Comparison of ENCODE assay signal across 1 cellular context in the genomic region with DNA sequence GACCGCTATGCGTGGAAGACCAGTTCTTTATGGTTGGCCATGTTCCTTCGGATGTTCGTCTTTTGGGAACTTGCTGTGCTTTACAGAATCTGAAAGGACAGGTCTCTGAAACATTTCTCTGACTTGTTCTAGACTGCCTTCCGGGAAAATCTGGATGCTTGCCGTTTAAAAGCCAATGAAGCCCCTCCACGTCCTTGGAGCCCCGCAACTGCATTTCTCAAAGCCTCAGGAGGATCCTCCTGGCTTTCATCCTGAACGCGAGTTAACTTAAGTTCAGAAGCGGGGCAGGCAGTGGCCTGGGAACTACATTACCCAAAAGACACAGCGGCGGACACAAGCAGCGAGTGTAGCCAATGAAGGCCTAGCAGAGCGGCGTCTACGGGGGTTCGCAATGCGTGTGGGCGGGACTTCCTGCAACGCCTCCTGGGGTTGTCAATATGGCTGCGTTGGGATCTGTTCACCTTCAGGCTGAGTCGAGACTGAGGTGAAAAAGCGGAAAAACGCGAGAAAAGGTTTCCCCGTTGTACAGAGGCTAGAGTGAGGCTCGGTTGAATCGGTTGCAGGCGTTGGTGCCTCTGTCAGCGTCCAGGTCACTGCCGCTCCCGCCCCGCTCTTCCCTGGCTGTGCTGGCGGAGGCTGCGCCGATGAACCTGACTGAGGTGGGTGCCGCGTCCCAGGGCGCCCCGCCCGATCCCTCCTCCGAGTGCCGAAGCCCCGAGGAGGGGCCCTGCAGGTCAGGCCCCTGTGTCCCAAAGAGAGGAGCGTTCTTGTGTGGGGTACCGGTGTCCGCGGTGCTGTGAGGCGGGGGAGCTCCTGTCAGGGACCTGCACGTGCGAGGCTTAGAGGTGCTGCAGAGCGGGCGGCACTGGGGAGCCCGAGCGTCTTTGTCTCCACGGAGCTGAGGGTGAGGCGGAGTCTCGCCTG.
A peak's percentile ranks its signal among the peaks of the same experiment; 100 is the strongest.
TF ChIP-seq lines count a peak whose summit lies in the region.

A gene (plus strand): TSS at position 414 of the 924 bp plus-strand sequence. CDS start 2,455 bp downstream, outside the sequence.

TF ChIP-seq in HepG2, 621 proteins besides CTCF, POLR2A, EP300 and RAD21 (continued from another document and continues in another):
- TF ChIP-seq IRF2 (CRISPR knock-in tag; IDR thresholded peaks at IDR 0.05) (peak; percentile 93), MYNN (CRISPR knock-in tag; IDR thresholded peaks at IDR 0.05; ENCODE audit: low read depth) (no peak), ZNF234 (CRISPR knock-in tag; conservative IDR thresholded peaks at IDR 0.05) (no peak), NFKB2 (CRISPR knock-in tag; IDR thresholded peaks at IDR 0.05; ENCODE audit: borderline replicate concordance) (0 out of 2 replicates have a peak, but pooled peaks have one; percentile 36), MAF1 (CRISPR knock-in tag; IDR thresholded peaks at IDR 0.05; ENCODE audit: borderline replicate concordance) (0 out of 2 replicates have a peak, but pooled peaks have one; percentile 35), KLF16 (CRISPR knock-in tag; IDR thresholded peaks at IDR 0.05) (peak in 1 of 2 experiments; percentile 69; a peak in 1 of 4 replicates), ZFP36L1 (CRISPR knock-in tag; IDR thresholded peaks at IDR 0.05) (no peak), ZNF230 (CRISPR knock-in tag; IDR thresholded peaks at IDR 0.05) (no peak), AGO2 (optimal IDR thresholded peaks at IDR 0.05; ENCODE audit: low read depth, low read length) (peak; percentile 76), YY1 (IDR thresholded peaks at IDR 0.05; ENCODE audit: insufficient read depth, insufficient replicate concordance, low read depth, low read length) (peak; percentile 94), KLF11 (CRISPR knock-in tag; IDR thresholded peaks at IDR 0.05) (no peak), HNRNPLL (IDR thresholded peaks at IDR 0.05; ENCODE audit: low read depth, low read length, poor library complexity, severe bottlenecking) (peak; percentile 67), RXRA (CRISPR knock-in tag; IDR thresholded peaks at IDR 0.05) (peak; percentile 45; the same call in 1 of the 2 replicates), FOXP1 (IDR thresholded peaks at IDR 0.05) (no peak), FOXP1 (CRISPR knock-in tag; IDR thresholded peaks at IDR 0.05) (no peak), ZNF75D (CRISPR knock-in tag; IDR thresholded peaks at IDR 0.05; ENCODE audit: borderline replicate concordance) (no peak), NR2C2 (CRISPR knock-in tag; IDR thresholded peaks at IDR 0.05; ENCODE audit: borderline replicate concordance) (peak; percentile 92), MIER3 (CRISPR knock-in tag; IDR thresholded peaks at IDR 0.05; ENCODE audit: borderline replicate concordance) (peak; percentile 87), FOXO1 (CRISPR knock-in tag; IDR thresholded peaks at IDR 0.05) (peak; percentile 31), BORCS8-MEF2B (CRISPR knock-in tag; IDR thresholded peaks at IDR 0.05) (no peak), ISL2 (CRISPR knock-in tag; IDR thresholded peaks at IDR 0.05) (0 out of 2 replicates have a peak, but pooled peaks have one; percentile 40), KDM5B (CRISPR knock-in tag; IDR thresholded peaks at IDR 0.05; ENCODE audit: borderline replicate concordance) (peak; percentile 64), SPEN (CRISPR knock-in tag; IDR thresholded peaks at IDR 0.05; ENCODE audit: low read depth) (peak; percentile 82), ZNF768 (CRISPR knock-in tag; IDR thresholded peaks at IDR 0.05) (peak; percentile 60; the same call in 1 of the 2 replicates), HCFC1 (IDR thresholded peaks at IDR 0.05; ENCODE audit: low read depth, low read length) (peak; percentile 94), CHD2 (IDR thresholded peaks at IDR 0.05; ENCODE audit: low read depth, low read length) (no peak), ZFP82 (CRISPR knock-in tag; IDR thresholded peaks at IDR 0.05; ENCODE audit: borderline replicate concordance) (no peak), NONO (IDR thresholded peaks at IDR 0.05) (no peak), NONO (CRISPR knock-in tag; conservative IDR thresholded peaks at IDR 0.05) (0 out of 2 replicates have a peak, but pooled peaks have one; percentile 47), AGO1 (IDR thresholded peaks at IDR 0.05; ENCODE audit: low read depth, low read length, poor library complexity, severe bottlenecking) (no peak), PITX1 (CRISPR knock-in tag; IDR thresholded peaks at IDR 0.05) (0 out of 2 replicates have a peak, but pooled peaks have one; percentile 20), PHF20 (CRISPR knock-in tag; IDR thresholded peaks at IDR 0.05) (peak; percentile 90), SP5 (CRISPR knock-in tag; IDR thresholded peaks at IDR 0.05; ENCODE audit: borderline replicate concordance, low read depth) (0 out of 2 replicates have a peak, but pooled peaks have one; percentile 23), KLF9 (CRISPR knock-in tag; IDR thresholded peaks at IDR 0.05; ENCODE audit: low read depth) (no peak), ZMAT3 (CRISPR knock-in tag; conservative IDR thresholded peaks at IDR 0.05) (no peak), CBX1 (IDR thresholded peaks at IDR 0.05; ENCODE audit: low read depth) (no peak), MXI1 (IDR thresholded peaks at IDR 0.05; ENCODE audit: borderline replicate concordance, low read depth, low read length) (peak; percentile 80; the same call in 1 of the 3 replicates), HOXA5 (CRISPR knock-in tag; IDR thresholded peaks at IDR 0.05) (no peak), KAT2B (IDR thresholded peaks at IDR 0.05; ENCODE audit: borderline replicate concordance, low read depth, low read length) (no peak), ZNF232 (CRISPR knock-in tag; IDR thresholded peaks at IDR 0.05; ENCODE audit: borderline replicate concordance) (no peak)
- TF ChIP-seq, protein P1, sequence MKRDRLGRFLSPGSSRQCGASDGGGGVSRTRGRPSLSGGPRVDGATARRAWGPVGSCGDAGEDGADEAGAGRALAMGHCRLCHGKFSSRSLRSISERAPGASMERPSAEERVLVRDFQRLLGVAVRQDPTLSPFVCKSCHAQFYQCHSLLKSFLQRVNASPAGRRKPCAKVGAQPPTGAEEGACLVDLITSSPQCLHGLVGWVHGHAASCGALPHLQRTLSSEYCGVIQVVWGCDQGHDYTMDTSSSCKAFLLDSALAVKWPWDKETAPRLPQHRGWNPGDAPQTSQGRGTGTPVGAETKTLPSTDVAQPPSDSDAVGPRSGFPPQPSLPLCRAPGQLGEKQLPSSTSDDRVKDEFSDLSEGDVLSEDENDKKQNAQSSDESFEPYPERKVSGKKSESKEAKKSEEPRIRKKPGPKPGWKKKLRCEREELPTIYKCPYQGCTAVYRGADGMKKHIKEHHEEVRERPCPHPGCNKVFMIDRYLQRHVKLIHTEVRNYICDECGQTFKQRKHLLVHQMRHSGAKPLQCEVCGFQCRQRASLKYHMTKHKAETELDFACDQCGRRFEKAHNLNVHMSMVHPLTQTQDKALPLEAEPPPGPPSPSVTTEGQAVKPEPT (CRISPR knock-in tag; IDR thresholded peaks at IDR 0.05; ENCODE audit: low read depth) = 0 out of 2 replicates have a peak, but pooled peaks have one; percentile 63
- TF ChIP-seq, protein P2, sequence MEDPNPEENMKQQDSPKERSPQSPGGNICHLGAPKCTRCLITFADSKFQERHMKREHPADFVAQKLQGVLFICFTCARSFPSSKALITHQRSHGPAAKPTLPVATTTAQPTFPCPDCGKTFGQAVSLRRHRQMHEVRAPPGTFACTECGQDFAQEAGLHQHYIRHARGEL (CRISPR knock-in tag; IDR thresholded peaks at IDR 0.05) = 0 out of 2 replicates have a peak, but pooled peaks have one; percentile 17
- TF ChIP-seq, protein P3, sequence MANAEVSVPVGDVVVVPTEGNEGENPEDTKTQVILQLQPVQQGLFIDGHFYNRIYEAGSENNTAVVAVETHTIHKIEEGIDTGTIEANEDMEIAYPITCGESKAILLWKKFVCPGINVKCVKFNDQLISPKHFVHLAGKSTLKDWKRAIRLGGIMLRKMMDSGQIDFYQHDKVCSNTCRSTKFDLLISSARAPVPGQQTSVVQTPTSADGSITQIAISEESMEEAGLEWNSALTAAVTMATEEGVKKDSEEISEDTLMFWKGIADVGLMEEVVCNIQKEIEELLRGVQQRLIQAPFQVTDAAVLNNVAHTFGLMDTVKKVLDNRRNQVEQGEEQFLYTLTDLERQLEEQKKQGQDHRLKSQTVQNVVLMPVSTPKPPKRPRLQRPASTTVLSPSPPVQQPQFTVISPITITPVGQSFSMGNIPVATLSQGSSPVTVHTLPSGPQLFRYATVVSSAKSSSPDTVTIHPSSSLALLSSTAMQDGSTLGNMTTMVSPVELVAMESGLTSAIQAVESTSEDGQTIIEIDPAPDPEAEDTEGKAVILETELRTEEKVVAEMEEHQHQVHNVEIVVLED (CRISPR knock-in tag; IDR thresholded peaks at IDR 0.05; ENCODE audit: borderline replicate concordance) = peak; percentile 100
- TF ChIP-seq, protein P4, sequence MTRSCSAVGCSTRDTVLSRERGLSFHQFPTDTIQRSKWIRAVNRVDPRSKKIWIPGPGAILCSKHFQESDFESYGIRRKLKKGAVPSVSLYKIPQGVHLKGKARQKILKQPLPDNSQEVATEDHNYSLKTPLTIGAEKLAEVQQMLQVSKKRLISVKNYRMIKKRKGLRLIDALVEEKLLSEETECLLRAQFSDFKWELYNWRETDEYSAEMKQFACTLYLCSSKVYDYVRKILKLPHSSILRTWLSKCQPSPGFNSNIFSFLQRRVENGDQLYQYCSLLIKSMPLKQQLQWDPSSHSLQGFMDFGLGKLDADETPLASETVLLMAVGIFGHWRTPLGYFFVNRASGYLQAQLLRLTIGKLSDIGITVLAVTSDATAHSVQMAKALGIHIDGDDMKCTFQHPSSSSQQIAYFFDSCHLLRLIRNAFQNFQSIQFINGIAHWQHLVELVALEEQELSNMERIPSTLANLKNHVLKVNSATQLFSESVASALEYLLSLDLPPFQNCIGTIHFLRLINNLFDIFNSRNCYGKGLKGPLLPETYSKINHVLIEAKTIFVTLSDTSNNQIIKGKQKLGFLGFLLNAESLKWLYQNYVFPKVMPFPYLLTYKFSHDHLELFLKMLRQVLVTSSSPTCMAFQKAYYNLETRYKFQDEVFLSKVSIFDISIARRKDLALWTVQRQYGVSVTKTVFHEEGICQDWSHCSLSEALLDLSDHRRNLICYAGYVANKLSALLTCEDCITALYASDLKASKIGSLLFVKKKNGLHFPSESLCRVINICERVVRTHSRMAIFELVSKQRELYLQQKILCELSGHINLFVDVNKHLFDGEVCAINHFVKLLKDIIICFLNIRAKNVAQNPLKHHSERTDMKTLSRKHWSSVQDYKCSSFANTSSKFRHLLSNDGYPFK (CRISPR knock-in tag; IDR thresholded peaks at IDR 0.05; ENCODE audit: borderline replicate concordance) = peak; percentile 81; the same call in 1 of the 2 replicates
- TF ChIP-seq, protein P5, sequence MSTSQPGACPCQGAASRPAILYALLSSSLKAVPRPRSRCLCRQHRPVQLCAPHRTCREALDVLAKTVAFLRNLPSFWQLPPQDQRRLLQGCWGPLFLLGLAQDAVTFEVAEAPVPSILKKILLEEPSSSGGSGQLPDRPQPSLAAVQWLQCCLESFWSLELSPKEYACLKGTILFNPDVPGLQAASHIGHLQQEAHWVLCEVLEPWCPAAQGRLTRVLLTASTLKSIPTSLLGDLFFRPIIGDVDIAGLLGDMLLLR (CRISPR knock-in tag; IDR thresholded peaks at IDR 0.05) = peak; percentile 60; the same call in 1 of the 2 replicates
- TF ChIP-seq, protein P6, sequence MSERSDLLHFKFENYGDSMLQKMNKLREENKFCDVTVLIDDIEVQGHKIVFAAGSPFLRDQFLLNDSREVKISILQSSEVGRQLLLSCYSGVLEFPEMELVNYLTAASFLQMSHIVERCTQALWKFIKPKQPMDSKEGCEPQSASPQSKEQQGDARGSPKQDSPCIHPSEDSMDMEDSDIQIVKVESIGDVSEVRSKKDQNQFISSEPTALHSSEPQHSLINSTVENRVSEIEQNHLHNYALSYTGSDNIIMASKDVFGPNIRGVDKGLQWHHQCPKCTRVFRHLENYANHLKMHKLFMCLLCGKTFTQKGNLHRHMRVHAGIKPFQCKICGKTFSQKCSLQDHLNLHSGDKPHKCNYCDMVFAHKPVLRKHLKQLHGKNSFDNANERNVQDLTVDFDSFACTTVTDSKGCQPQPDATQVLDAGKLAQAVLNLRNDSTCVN (CRISPR knock-in tag; IDR thresholded peaks at IDR 0.05; ENCODE audit: borderline replicate concordance) = 0 out of 2 replicates have a peak, but pooled peaks have one; percentile 39
- TF ChIP-seq, protein P7, sequence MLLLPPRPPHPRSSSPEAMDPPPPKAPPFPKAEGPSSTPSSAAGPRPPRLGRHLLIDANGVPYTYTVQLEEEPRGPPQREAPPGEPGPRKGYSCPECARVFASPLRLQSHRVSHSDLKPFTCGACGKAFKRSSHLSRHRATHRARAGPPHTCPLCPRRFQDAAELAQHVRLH (CRISPR knock-in tag; IDR thresholded peaks at IDR 0.05; ENCODE audit: borderline replicate concordance, low read depth) = no peak
- TF ChIP-seq, protein P8, sequence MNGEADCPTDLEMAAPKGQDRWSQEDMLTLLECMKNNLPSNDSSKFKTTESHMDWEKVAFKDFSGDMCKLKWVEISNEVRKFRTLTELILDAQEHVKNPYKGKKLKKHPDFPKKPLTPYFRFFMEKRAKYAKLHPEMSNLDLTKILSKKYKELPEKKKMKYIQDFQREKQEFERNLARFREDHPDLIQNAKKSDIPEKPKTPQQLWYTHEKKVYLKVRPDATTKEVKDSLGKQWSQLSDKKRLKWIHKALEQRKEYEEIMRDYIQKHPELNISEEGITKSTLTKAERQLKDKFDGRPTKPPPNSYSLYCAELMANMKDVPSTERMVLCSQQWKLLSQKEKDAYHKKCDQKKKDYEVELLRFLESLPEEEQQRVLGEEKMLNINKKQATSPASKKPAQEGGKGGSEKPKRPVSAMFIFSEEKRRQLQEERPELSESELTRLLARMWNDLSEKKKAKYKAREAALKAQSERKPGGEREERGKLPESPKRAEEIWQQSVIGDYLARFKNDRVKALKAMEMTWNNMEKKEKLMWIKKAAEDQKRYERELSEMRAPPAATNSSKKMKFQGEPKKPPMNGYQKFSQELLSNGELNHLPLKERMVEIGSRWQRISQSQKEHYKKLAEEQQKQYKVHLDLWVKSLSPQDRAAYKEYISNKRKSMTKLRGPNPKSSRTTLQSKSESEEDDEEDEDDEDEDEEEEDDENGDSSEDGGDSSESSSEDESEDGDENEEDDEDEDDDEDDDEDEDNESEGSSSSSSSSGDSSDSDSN (CRISPR knock-in tag; IDR thresholded peaks at IDR 0.05) = 0 out of 2 replicates have a peak, but pooled peaks have one; percentile 40
- TF ChIP-seq, protein P9, sequence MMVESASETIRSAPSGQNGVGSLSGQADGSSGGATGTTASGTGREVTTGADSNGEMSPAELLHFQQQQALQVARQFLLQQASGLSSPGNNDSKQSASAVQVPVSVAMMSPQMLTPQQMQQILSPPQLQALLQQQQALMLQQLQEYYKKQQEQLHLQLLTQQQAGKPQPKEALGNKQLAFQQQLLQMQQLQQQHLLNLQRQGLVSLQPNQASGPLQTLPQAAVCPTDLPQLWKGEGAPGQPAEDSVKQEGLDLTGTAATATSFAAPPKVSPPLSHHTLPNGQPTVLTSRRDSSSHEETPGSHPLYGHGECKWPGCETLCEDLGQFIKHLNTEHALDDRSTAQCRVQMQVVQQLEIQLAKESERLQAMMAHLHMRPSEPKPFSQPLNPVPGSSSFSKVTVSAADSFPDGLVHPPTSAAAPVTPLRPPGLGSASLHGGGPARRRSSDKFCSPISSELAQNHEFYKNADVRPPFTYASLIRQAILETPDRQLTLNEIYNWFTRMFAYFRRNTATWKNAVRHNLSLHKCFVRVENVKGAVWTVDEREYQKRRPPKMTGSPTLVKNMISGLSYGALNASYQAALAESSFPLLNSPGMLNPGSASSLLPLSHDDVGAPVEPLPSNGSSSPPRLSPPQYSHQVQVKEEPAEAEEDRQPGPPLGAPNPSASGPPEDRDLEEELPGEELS (CRISPR knock-in tag; IDR thresholded peaks at IDR 0.05) = no peak
